ENCODE assay signal across 1 cellular context in the genomic region with DNA sequence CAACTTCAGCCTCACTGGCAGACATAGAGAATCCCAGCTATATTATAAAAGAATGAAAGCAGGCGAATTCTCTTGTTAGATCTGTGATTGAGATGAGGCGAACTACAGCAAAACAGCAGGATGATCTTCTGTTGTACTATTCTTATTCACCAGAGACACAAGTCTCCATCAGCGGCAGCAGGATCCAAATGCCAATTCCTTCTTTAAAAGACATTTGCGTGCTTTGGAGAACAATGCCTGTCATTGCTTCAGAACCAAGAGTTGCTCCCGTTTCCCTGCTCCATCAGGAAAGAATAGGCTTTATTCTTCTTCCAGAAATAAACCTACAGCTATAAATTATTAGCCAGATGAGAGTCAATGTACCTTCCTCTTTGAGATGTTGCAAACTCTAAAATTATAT.
TF ChIP-seq lines count a peak whose summit lies in the region.

No MANE protein-coding gene starts in this region.

TF ChIP-seq in GM23338, 12 proteins besides CTCF, POLR2A, EP300 and RAD21 (continued from another document):
- TF ChIP-seq, protein P1, sequence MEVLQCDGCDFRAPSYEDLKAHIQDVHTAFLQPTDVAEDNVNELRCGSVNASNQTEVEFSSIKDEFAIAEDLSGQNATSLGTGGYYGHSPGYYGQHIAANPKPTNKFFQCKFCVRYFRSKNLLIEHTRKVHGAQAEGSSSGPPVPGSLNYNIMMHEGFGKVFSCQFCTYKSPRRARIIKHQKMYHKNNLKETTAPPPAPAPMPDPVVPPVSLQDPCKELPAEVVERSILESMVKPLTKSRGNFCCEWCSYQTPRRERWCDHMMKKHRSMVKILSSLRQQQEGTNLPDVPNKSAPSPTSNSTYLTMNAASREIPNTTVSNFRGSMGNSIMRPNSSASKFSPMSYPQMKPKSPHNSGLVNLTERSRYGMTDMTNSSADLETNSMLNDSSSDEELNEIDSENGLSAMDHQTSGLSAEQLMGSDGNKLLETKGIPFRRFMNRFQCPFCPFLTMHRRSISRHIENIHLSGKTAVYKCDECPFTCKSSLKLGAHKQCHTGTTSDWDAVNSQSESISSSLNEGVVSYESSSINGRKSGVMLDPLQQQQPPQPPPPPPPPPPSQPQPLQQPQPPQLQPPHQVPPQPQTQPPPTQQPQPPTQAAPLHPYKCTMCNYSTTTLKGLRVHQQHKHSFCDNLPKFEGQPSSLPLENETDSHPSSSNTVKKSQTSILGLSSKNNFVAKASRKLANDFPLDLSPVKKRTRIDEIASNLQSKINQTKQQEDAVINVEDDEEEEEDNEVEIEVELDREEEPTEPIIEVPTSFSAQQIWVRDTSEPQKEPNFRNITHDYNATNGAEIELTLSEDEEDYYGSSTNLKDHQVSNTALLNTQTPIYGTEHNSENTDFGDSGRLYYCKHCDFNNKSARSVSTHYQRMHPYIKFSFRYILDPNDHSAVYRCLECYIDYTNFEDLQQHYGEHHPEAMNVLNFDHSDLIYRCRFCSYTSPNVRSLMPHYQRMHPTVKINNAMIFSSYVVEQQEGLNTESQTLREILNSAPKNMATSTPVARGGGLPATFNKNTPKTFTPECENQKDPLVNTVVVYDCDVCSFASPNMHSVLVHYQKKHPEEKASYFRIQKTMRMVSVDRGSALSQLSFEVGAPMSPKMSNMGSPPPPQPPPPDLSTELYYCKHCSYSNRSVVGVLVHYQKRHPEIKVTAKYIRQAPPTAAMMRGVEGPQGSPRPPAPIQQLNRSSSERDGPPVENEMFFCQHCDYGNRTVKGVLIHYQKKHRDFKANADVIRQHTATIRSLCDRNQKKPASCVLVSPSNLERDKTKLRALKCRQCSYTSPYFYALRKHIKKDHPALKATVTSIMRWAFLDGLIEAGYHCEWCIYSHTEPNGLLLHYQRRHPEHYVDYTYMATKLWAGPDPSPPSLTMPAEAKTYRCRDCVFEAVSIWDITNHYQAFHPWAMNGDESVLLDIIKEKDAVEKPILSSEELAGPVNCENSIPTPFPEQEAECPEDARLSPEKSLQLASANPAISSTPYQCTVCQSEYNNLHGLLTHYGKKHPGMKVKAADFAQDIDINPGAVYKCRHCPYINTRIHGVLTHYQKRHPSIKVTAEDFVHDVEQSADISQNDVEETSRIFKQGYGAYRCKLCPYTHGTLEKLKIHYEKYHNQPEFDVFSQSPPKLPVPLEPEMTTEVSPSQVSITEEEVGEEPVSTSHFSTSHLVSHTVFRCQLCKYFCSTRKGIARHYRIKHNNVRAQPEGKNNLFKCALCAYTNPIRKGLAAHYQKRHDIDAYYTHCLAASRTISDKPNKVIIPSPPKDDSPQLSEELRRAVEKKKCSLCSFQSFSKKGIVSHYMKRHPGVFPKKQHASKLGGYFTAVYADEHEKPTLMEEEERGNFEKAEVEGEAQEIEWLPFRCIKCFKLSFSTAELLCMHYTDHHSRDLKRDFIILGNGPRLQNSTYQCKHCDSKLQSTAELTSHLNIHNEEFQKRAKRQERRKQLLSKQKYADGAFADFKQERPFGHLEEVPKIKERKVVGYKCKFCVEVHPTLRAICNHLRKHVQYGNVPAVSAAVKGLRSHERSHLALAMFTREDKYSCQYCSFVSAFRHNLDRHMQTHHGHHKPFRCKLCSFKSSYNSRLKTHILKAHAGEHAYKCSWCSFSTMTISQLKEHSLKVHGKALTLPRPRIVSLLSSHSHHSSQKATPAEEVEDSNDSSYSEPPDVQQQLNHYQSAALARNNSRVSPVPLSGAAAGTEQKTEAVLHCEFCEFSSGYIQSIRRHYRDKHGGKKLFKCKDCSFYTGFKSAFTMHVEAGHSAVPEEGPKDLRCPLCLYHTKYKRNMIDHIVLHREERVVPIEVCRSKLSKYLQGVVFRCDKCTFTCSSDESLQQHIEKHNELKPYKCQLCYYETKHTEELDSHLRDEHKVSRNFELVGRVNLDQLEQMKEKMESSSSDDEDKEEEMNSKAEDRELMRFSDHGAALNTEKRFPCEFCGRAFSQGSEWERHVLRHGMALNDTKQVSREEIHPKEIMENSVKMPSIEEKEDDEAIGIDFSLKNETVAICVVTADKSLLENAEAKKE (CRISPR knock-in tag; IDR thresholded peaks at IDR 0.05): no peak
- no peak for TF ChIP-seq NANOG (IDR thresholded peaks at IDR 0.05; ENCODE audit: borderline replicate concordance)
